ENCODE assay signal across 25 cellular contexts in genomic region chr13:32695602-32696250, GRCh38.
DNase-seq lines count a peak whose midpoint lies in the region; FAIRE-seq and TF ChIP-seq lines count a peak whose summit lies in the region.
"Had no signal": no experiment of that assay in that cellular context is flagged by ENCODE, and none has a peak within 500 bp of the region (broad histone marks: within the 10 kb centered on the region; RNA-seq: fewer than 3 reads in every experiment).

No MANE protein-coding gene starts in this region.

- H2BK120ac ChIP-seq in mesenchymal stem cell (ENCODE audit: low read depth, low read length): no peak overlapping the region

- H3K4me2 ChIP-seq in mesenchymal stem cell (ENCODE audit: low read length, poor library complexity, severe bottlenecking) (no peak overlapping the region), smooth muscle cell (no peak overlapping the region)
- H3K4me2 ChIP-seq: KMS-11 had no signal

- H2AK5ac ChIP-seq in mesenchymal stem cell (ENCODE audit: low read length, severe bottlenecking): no peak overlapping the region

- no peak overlapping the region for H2BK12ac ChIP-seq in mesenchymal stem cell (ENCODE audit: low read length in 2 of 2)

- H3K9me3 Mint-ChIP-seq in brain: no peaks in the 10 kb centered on the region
- H3K9me3 Mint-ChIP-seq: CD8-positive, alpha-beta T cell; central memory CD8-positive, alpha-beta T cell had no signal

- WGBS in mesenchymal stem cell: no CpG with 5 or more reads among the region's 2 CpGs
- 93% methylated on average over 2 of the region's 2 CpGs for WGBS in smooth muscle cell (ENCODE audit: low lambda C conversion rate)

- H3F3A ChIP-seq in smooth muscle cell (ENCODE audit: low read depth): no peaks in the 10 kb centered on the region

- peaks cover 3% of the 10 kb centered on the region for H3K79me1 ChIP-seq in mesenchymal stem cell (replicated peaks; ENCODE audit: low read length, poor library complexity, severe bottlenecking)

- H3K4me3 ChIP-seq in mesenchymal stem cell (ENCODE audit: insufficient read depth in 1 of 2, low read depth in 1 of 2, low read length in 2 of 2) (no peak overlapping the region), smooth muscle cell (no peak overlapping the region)
- H3K4me3 ChIP-seq: esophagus muscularis mucosa, left lung, spleen, testis had no signal

- no peaks in the 10 kb centered on the region for H3K79me2 ChIP-seq in smooth muscle cell (ENCODE audit: low read depth)

- no peak overlapping the region for H3K14ac ChIP-seq in mesenchymal stem cell (ENCODE audit: low read length in 2 of 2)

- H3K18ac ChIP-seq in mesenchymal stem cell (ENCODE audit: low read depth in 1 of 2, low read length in 2 of 2): no peak overlapping the region

- H4K20me1 ChIP-seq in smooth muscle cell (ENCODE audit: low read depth): no peaks in the 10 kb centered on the region

- peaks cover 16% of the 10 kb centered on the region for H3K36me3 Mint-ChIP-seq in brain

- H3K27me3 ChIP-seq in mesenchymal stem cell (ENCODE audit: control insufficient read depth in 1 of 2, insufficient read depth in 1 of 2, low read length in 2 of 2): no peaks in the 10 kb centered on the region
- no peaks in the 10 kb centered on the region for H3K27me3 ChIP-seq in smooth muscle cell (ENCODE audit: low read depth)
- H3K27me3 ChIP-seq: esophagus muscularis mucosa, left lung, spleen, testis had no signal

- H3K9me3 ChIP-seq in mesenchymal stem cell (ENCODE audit: control insufficient read depth, low read length) (no peaks in the 10 kb centered on the region), smooth muscle cell (replicated peaks; ENCODE audit: low read depth) (no peaks in the 10 kb centered on the region)
- H3K9me3 ChIP-seq: esophagus muscularis mucosa, left lung, spleen, testis had no signal

- H4K91ac ChIP-seq in mesenchymal stem cell (ENCODE audit: low read length): no peak overlapping the region

- no peak overlapping the region for H3K23ac ChIP-seq in mesenchymal stem cell (ENCODE audit: low read length in 2 of 2)

- peaks cover 31% of the 10 kb centered on the region for H3K4me1 Mint-ChIP-seq in brain

- TF ChIP-seq CTCF in brain (conservative IDR thresholded peaks at IDR 0.05) (no peak), smooth muscle cell (IDR thresholded peaks at IDR 0.05; ENCODE audit: borderline replicate concordance, insufficient read depth, poor library complexity, severe bottlenecking) (no peak)

- peak overlapping the region; percentile 17 for H3K27ac ChIP-seq in mesenchymal stem cell (ENCODE audit: low read length, poor library complexity, severe bottlenecking)
- peak overlapping the region; percentile 25 for H3K27ac ChIP-seq in smooth muscle cell (ENCODE audit: low read depth)
- H3K27ac ChIP-seq: esophagus muscularis mucosa, KMS-11, left lung, spleen, testis had no signal

- H2BK5ac ChIP-seq in mesenchymal stem cell (ENCODE audit: low read depth, low read length, poor library complexity, severe bottlenecking): no peak overlapping the region

- H3K27ac Mint-ChIP-seq in brain: peak overlapping the region in 4 of 5 experiments; percentile 34 to 85 (median 76)
- H3K27ac Mint-ChIP-seq: CD8-positive, alpha-beta T cell had no signal

- H3K36me3 ChIP-seq in mesenchymal stem cell (ENCODE audit: control insufficient read depth in 1 of 2, insufficient read depth in 2 of 2, low read depth in 1 of 2, low read length in 2 of 2): peaks cover 0 to 37% of the 10 kb centered on the region in 2 experiments
- no peaks in the 10 kb centered on the region for H3K36me3 ChIP-seq in smooth muscle cell (ENCODE audit: low read depth)

- no peaks in the 10 kb centered on the region for H3K4me1 ChIP-seq in mesenchymal stem cell (ENCODE audit: control insufficient read depth, insufficient read depth, low read depth, low read length)
- H3K4me1 ChIP-seq in smooth muscle cell (ENCODE audit: low read depth): no peaks in the 10 kb centered on the region
- H3K4me1 ChIP-seq: left lung, spleen, testis had no signal

- H3K4me3 Mint-ChIP-seq in brain: no peak overlapping the region
- H3K4me3 Mint-ChIP-seq: CD8-positive, alpha-beta T cell; central memory CD8-positive, alpha-beta T cell had no signal

- FAIRE-seq in frontal cortex (lab: Jason Lieb, UNC): no peak

- no peaks in the 10 kb centered on the region for H3K27me3 Mint-ChIP-seq in brain
- H3K27me3 Mint-ChIP-seq: central memory CD8-positive, alpha-beta T cell had no signal

- DNase-seq in MV-4-11 (lab: John Stamatoyannopoulos, UW) (peak; percentile 42), mesenchymal stem cell (no peak), smooth muscle cell (lab: John Stamatoyannopoulos, UW; ENCODE audit: unreplicated experiment) (no peak), frontal cortex (ENCODE audit: low spot score in 2 of 2) (no peak), SKM-1 (lab: John Stamatoyannopoulos, UW; ENCODE audit: unreplicated experiment) (no peak), epidermal melanocyte (ENCODE audit: insufficient read length, low spot score) (no peak)
- DNase-seq: activated naive CD4-positive, alpha-beta T cell treated with Interleukin-2 at 50 U/mL for 16 hours; activated T-cell treated with anti-CD3 and anti-CD28 coated beads, Interleukin-2, amount 50 U/mL, for 48 hours; CD8-positive, alpha-beta T cell; GF-D8; left lung; NCI-H1092; NCI-H1930; NCI-H2227 treated with DMSO at 0.1 percent for 48 hours; NCI-H774; PC-3; SIG-M5; spleen; stimulated activated CD4-positive, alpha-beta T cell treated with anti-CD3 and anti-CD28 coated beads, Interleukin-4, amount 100 ng/mL, for 1 hour; stimulated activated naive CD4-positive, alpha-beta T cell; testis had no signal

- H4K8ac ChIP-seq in mesenchymal stem cell (ENCODE audit: low read length): no peak overlapping the region

- H3K9ac ChIP-seq in mesenchymal stem cell (ENCODE audit: low read length): no peak overlapping the region
- no peak overlapping the region for H3K9ac ChIP-seq in smooth muscle cell (ENCODE audit: low read depth)
- H3K9ac ChIP-seq: KMS-11 had no signal

- H3K4ac ChIP-seq in mesenchymal stem cell (ENCODE audit: low read depth in 1 of 2, low read length in 2 of 2): no peak overlapping the region

- H2AFZ ChIP-seq in mesenchymal stem cell (ENCODE audit: low read depth, low read length) (no peak overlapping the region), smooth muscle cell (ENCODE audit: low read depth) (no peak overlapping the region)

- no peak overlapping the region for H2BK15ac ChIP-seq in mesenchymal stem cell (ENCODE audit: low read depth, poor library complexity, severe bottlenecking)
